30 cellular contexts compared by ENCODE assay signal in genomic region chr3:174791161-174791560, GRCh38.
"Had no signal": no experiment of that assay in that cellular context is flagged by ENCODE, and none has a peak within 500 bp of the region (broad histone marks: within the 10 kb centered on the region; RNA-seq: fewer than 3 reads in every experiment).

No MANE protein-coding gene starts in this region.

- H3K79me2 ChIP-seq: parathyroid adenoma had no signal

- H3K27ac Mint-ChIP-seq: naive thymus-derived CD8-positive, alpha-beta T cell; natural killer cell treated with Interleukin-12 subunit alpha and Interleukin-12 subunit beta and Interleukin-15 and Interleukin-18, amount 100 ng/mL, for 72 hours; nephron progenitor cell; progenitor cell of endocrine pancreas; stimulated activated effector memory CD8-positive, alpha-beta T cell treated with anti-CD3 and anti-CD28 coated beads, Interleukin-12 subunit alpha, Interleukin-12 subunit beta, amount 100 ng/mL, for 72 hours; stimulated activated naive B cell treated with anti-CD40 and anti-IgM and Interleukin-4, amounts not matched to agents 10 μg/mL and 1 μg/mL and 100 μg/mL, for 72 hours; stimulated activated naive CD8-positive, alpha-beta T cell treated with anti-CD3 and anti-CD28 coated beads, Interleukin-15, Interleukin-2, amounts not matched to agents 100 ng/mL and 50 ng/mL, for 24 hours had no signal

- H3K27me3 ChIP-seq: ovary, right lobe of liver, sigmoid colon, stomach, thyroid gland, tibial nerve, upper lobe of left lung, vagina had no signal

- H3K36me3 Mint-ChIP-seq: naive thymus-derived CD8-positive, alpha-beta T cell; natural killer cell treated with Interleukin-12 subunit alpha and Interleukin-12 subunit beta and Interleukin-15 and Interleukin-18, amount 100 ng/mL, for 72 hours; stimulated activated effector memory CD8-positive, alpha-beta T cell treated with anti-CD3 and anti-CD28 coated beads, Interleukin-12 subunit alpha, Interleukin-12 subunit beta, amount 100 ng/mL, for 72 hours; stimulated activated naive B cell treated with anti-CD40 and anti-IgM and Interleukin-4, amounts not matched to agents 10 μg/mL and 1 μg/mL and 100 μg/mL, for 72 hours had no signal

- H3K9me3 ChIP-seq: ovary, psoas muscle, right lobe of liver, stomach, thoracic aorta, thyroid gland, tibial nerve, upper lobe of left lung, vagina had no signal

- DNase-seq: naive thymus-derived CD8-positive, alpha-beta T cell; nephron progenitor cell; occipital lobe; ovary; posterior cingulate gyrus; psoas muscle; right cardiac atrium; right lobe of liver; sigmoid colon; small intestine; stimulated activated CD4-positive, alpha-beta T cell treated with anti-CD3 and anti-CD28 coated beads, Interleukin-15, amount 100 ng/mL, for 24 hours; stimulated activated CD4-positive, alpha-beta T cell treated with anti-CD3 and anti-CD28 coated beads, Interleukin-2, amount 100 ng/mL, for 24 hours; stimulated activated CD4-positive, alpha-beta T cell treated with anti-CD3 and anti-CD28 coated beads, Interleukin-2, amount 100 ng/mL, for 48 hours; stimulated activated CD4-positive, alpha-beta T cell treated with anti-CD3 and anti-CD28 coated beads, Interleukin-4, amount 100 ng/mL, for 24 hours; stimulated activated naive B cell treated with anti-CD40 and anti-IgM and Interleukin-4, amounts not matched to agents 10 μg/mL and 1 μg/mL and 100 μg/mL, for 72 hours; stimulated activated naive CD4-positive, alpha-beta T cell treated with Interleukin-2 at 50 U/mL for 16 hours; stomach; thyroid gland; trophoblast cell; upper lobe of left lung had no signal

- H3K9ac ChIP-seq: parathyroid adenoma had no signal

- H3K4me3 Mint-ChIP-seq: naive thymus-derived CD8-positive, alpha-beta T cell; natural killer cell treated with Interleukin-12 subunit alpha and Interleukin-12 subunit beta and Interleukin-15 and Interleukin-18, amount 100 ng/mL, for 72 hours; nephron progenitor cell; neural crest cell; stimulated activated effector memory CD8-positive, alpha-beta T cell treated with anti-CD3 and anti-CD28 coated beads, Interleukin-12 subunit alpha, Interleukin-12 subunit beta, amount 100 ng/mL, for 72 hours; stimulated activated naive B cell treated with anti-CD40 and anti-IgM and Interleukin-4, amounts not matched to agents 10 μg/mL and 1 μg/mL and 100 μg/mL, for 72 hours; stimulated activated naive CD8-positive, alpha-beta T cell treated with anti-CD3 and anti-CD28 coated beads, Interleukin-15, Interleukin-2, amounts not matched to agents 100 ng/mL and 50 ng/mL, for 24 hours had no signal

- H3K27me3 Mint-ChIP-seq: naive thymus-derived CD8-positive, alpha-beta T cell; natural killer cell treated with Interleukin-12 subunit alpha and Interleukin-12 subunit beta and Interleukin-15 and Interleukin-18, amount 100 ng/mL, for 72 hours; progenitor cell of endocrine pancreas; stimulated activated naive B cell treated with anti-CD40 and anti-IgM and Interleukin-4, amounts not matched to agents 10 μg/mL and 1 μg/mL and 100 μg/mL, for 72 hours; stimulated activated naive CD8-positive, alpha-beta T cell treated with anti-CD3 and anti-CD28 coated beads, Interleukin-15, Interleukin-2, amounts not matched to agents 100 ng/mL and 50 ng/mL, for 24 hours had no signal

- H3K36me3 ChIP-seq: ovary, right lobe of liver, sigmoid colon, stomach, thoracic aorta, thyroid gland, tibial nerve, upper lobe of left lung, vagina had no signal

- H3K4me1 Mint-ChIP-seq: naive thymus-derived CD8-positive, alpha-beta T cell; nephron progenitor cell; neural crest cell; stimulated activated effector memory CD8-positive, alpha-beta T cell treated with anti-CD3 and anti-CD28 coated beads, Interleukin-12 subunit alpha, Interleukin-12 subunit beta, amount 100 ng/mL, for 72 hours; stimulated activated naive B cell treated with anti-CD40 and anti-IgM and Interleukin-4, amounts not matched to agents 10 μg/mL and 1 μg/mL and 100 μg/mL, for 72 hours had no signal

- FAIRE-seq: small intestine, urothelium cell line had no signal

- H3K4me1 ChIP-seq: parathyroid adenoma, psoas muscle, right lobe of liver, stomach, thyroid gland, tibial nerve, upper lobe of left lung had no signal

- H3K4me3 ChIP-seq: ovary, psoas muscle, right lobe of liver, sigmoid colon, stomach, thoracic aorta, thyroid gland, tibial nerve, upper lobe of left lung, vagina had no signal

- H3K9me3 Mint-ChIP-seq: nephron progenitor cell, neural crest cell had no signal

- H2AFZ ChIP-seq: parathyroid adenoma had no signal

- H3K27ac ChIP-seq: ovary, parathyroid adenoma, psoas muscle, right lobe of liver, sigmoid colon, stomach, thoracic aorta, thyroid gland, tibial nerve, upper lobe of left lung, vagina had no signal
